8 cellular contexts compared by ENCODE assay signal in the genomic region with DNA sequence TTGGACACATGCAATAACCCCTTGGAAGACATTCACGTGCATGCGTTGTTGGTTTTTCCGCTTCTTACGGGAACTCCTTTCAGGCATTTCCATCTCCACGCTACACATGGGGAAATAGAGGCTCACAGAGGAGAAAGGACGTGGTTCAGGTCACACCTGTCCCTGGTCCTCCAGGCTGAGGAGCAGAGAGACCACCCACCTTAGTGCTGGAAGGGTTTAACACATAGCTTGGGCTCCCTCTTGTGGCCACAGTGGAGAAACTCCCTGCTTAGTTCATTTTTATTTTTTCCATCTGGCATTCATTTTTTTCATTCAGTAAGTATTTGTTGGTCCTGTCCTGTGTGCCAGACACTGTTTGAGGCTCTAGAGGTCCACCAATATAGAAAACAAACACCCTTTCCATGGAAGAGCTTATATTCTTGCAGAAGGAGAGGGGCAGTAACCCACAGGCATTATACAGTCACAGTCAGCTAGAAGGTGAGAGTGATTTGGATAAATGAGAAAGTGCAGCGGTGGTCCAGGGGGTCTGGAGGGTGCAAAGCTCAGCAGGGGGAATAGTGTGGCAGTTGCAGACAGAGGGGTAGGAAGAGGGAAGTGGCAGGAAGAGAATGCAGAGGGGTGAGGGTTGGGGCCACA. TPM values are rescaled to one million over a fixed set of nuclear protein-coding genes. Genes with fewer than 3 reads are reported as not detected.
DNase-seq lines count a peak whose midpoint lies in the region; ATAC-seq and TF ChIP-seq lines count a peak whose summit lies in the region.

No MANE protein-coding gene starts in this region.

- POLR2A ChIA-PET in PC-3 (lab: Charles Lee; ENCODE audit: unreplicated experiment), result no interaction called here

- peaks cover 0 to 14% (median 0%) of the 10 kb centered on the region in 3 donors for H3K27me3 Mint-ChIP-seq in CD14-positive monocyte (ENCODE audit: low read depth in 3 of 3)
- H3K27me3 Mint-ChIP-seq in activated T-helper 1 cell treated with anti-CD3 and anti-CD28 coated beads, Interleukin-12 subunit alpha, Interleukin-12 subunit beta, Interleukin-2, Interleukin-4 antibody, amounts not matched to agents 30 ng/mL and 10 ng/mL and 1 ng/mL, durations not matched to agents 14 hours and 24 hours and 36 hours (ENCODE audit: insufficient read depth), result peaks cover 13% of the 10 kb centered on the region

- H3K27ac ChIP-seq in PC-3 (ENCODE audit: low read length) (no peak overlapping the region), parathyroid adenoma (no peak overlapping the region)

- no peaks in the 10 kb centered on the region for H3K9me3 ChIP-seq in PC-3 (ENCODE audit: low read length)
- no peaks in the 10 kb centered on the region for H3K9me3 ChIP-seq in parathyroid adenoma (ENCODE audit: control insufficient read depth, low read length)

- H3K9ac ChIP-seq in PC-3 (ENCODE audit: low read length) (no peak overlapping the region), parathyroid adenoma (no peak overlapping the region)

- DNase-seq in CD14-positive monocyte (ENCODE audit: low spot score), result no peak
- DNase-seq in HFF-Myc (ENCODE audit: extremely low read depth, low read depth), result peak; percentile 38
- DNase-seq in PC-3, result peak; percentile 69
- DNase-seq in activated T-helper 1 cell treated with anti-CD3 and anti-CD28 coated beads, Interleukin-12 subunit alpha, Interleukin-12 subunit beta, Interleukin-2, Interleukin-4 antibody, amounts not matched to agents 30 ng/mL and 10 ng/mL and 1 ng/mL, durations not matched to agents 14 hours and 24 hours and 36 hours (ENCODE audit: low spot score), result peak; percentile 35
- peak; percentile 30 to 71 for DNase-seq in foreskin fibroblast

- BruUV-seq in PC-3 (replicated peaks; lab: Mats Ljungman, UMichigan), result no TSS peak

- H3K27me3 ChIP-seq in PC-3 (ENCODE audit: low read length), result peaks cover 47% of the 10 kb centered on the region
- peaks cover 4% of the 10 kb centered on the region for H3K27me3 ChIP-seq in parathyroid adenoma (ENCODE audit: control insufficient read depth, insufficient read depth, low read length)

- no peaks in the 10 kb centered on the region for H3K9me2 ChIP-seq in PC-3 (replicated peaks; ENCODE audit: low read length)

- peaks cover 48% of the 10 kb centered on the region for H3K4me1 Mint-ChIP-seq in CD14-positive monocyte
- peaks cover 38% of the 10 kb centered on the region for H3K4me1 Mint-ChIP-seq in activated T-helper 1 cell treated with anti-CD3 and anti-CD28 coated beads, Interleukin-12 subunit alpha, Interleukin-12 subunit beta, Interleukin-2, Interleukin-4 antibody, amounts not matched to agents 30 ng/mL and 10 ng/mL and 1 ng/mL, durations not matched to agents 14 hours and 24 hours and 36 hours (ENCODE audit: low read depth)

- H2AFZ ChIP-seq in PC-3 (ENCODE audit: low read length) (no peak overlapping the region), parathyroid adenoma (no peak overlapping the region)

- H3K4me3 ChIP-seq in HFF-Myc (replicated peaks; ENCODE audit: low read depth, low read length), result no peak overlapping the region
- H3K4me3 ChIP-seq in PC-3 (ENCODE audit: low read length), result no peak overlapping the region
- H3K4me3 ChIP-seq in foreskin fibroblast (ENCODE audit: low read depth in 1 of 2, low read length in 2 of 2), result no peak overlapping the region
- H3K4me3 ChIP-seq in parathyroid adenoma (ENCODE audit: low read depth, low read length), result no peak overlapping the region

- H3F3A ChIP-seq in PC-3 (ENCODE audit: low read length, unreplicated experiment), result no peaks in the 10 kb centered on the region

- H3K4me2 ChIP-seq in PC-3 (ENCODE audit: low read length) (no peak overlapping the region), parathyroid adenoma (ENCODE audit: low read length) (no peak overlapping the region)

- H3K4me1 ChIP-seq in PC-3 (ENCODE audit: insufficient read depth, low read length) (peaks cover 3% of the 10 kb centered on the region; the same call in 1 of the 2 replicates), parathyroid adenoma (no peaks in the 10 kb centered on the region)

- intact Hi-C loops in CD14-positive monocyte (cut with micrococcal nuclease), result loop anchor here in 1 of 2 donors (5.0 to 10.0 kb wide), 2 partner anchors 39 to 66 kb away; no protein-coding TSS in a partner anchor
- intact Hi-C loops in PC-3 (cut with micrococcal nuclease), result no loop called here
- intact Hi-C loops in activated T-helper 1 cell treated with anti-CD3 and anti-CD28 coated beads, Interleukin-12 subunit alpha, Interleukin-12 subunit beta, Interleukin-2, Interleukin-4 antibody, amounts not matched to agents 30 ng/mL and 10 ng/mL and 1 ng/mL, durations not matched to agents 14 hours and 24 hours and 36 hours (cut with micrococcal nuclease), result loop anchor here (1.0 to 5.0 kb wide), 3 partner anchors 36 to 159 kb away; no protein-coding TSS in a partner anchor

- TF ChIP-seq CTCF in CD14-positive monocyte (IDR thresholded peaks at IDR 0.05), result peak; percentile 91
- TF ChIP-seq CTCF in HFF-Myc (IDR thresholded peaks at IDR 0.05; ENCODE audit: low read depth, low read length, missing control alignments), result peak; percentile 71
- peak; percentile 95 for TF ChIP-seq CTCF in PC-3 (conservative IDR thresholded peaks at IDR 0.05; ENCODE audit: low read depth, low read length)
- TF ChIP-seq CTCF in foreskin fibroblast (IDR thresholded peaks at IDR 0.05; ENCODE audit: low read depth, low read length), result peak; percentile 59
- peak; percentile 76 for TF ChIP-seq CTCF in parathyroid adenoma (IDR thresholded peaks at IDR 0.05)

- H3K36me3 Mint-ChIP-seq in CD14-positive monocyte, result no peaks in the 10 kb centered on the region
- no peaks in the 10 kb centered on the region for H3K36me3 Mint-ChIP-seq in activated T-helper 1 cell treated with anti-CD3 and anti-CD28 coated beads, Interleukin-12 subunit alpha, Interleukin-12 subunit beta, Interleukin-2, Interleukin-4 antibody, amounts not matched to agents 30 ng/mL and 10 ng/mL and 1 ng/mL, durations not matched to agents 14 hours and 24 hours and 36 hours (ENCODE audit: low read depth)

- no peak overlapping the region for H3K4me3 Mint-ChIP-seq in CD14-positive monocyte
- peak overlapping the region; percentile 57 for H3K4me3 Mint-ChIP-seq in activated T-helper 1 cell treated with anti-CD3 and anti-CD28 coated beads, Interleukin-12 subunit alpha, Interleukin-12 subunit beta, Interleukin-2, Interleukin-4 antibody, amounts not matched to agents 30 ng/mL and 10 ng/mL and 1 ng/mL, durations not matched to agents 14 hours and 24 hours and 36 hours

- no peaks in the 10 kb centered on the region for H3K36me3 ChIP-seq in PC-3 (ENCODE audit: low read depth, low read length)
- no peaks in the 10 kb centered on the region for H3K36me3 ChIP-seq in parathyroid adenoma (ENCODE audit: control insufficient read depth, insufficient read depth, low read length)

- peak; percentile 52 for ATAC-seq in PC-3
- no peak for ATAC-seq in HG02973 (IDR thresholded peaks at IDR 0.05; ENCODE audit: unreplicated experiment)
- ATAC-seq in GM21576 (IDR thresholded peaks at IDR 0.05; ENCODE audit: unreplicated experiment), result no peak

- CTCF ChIA-PET in PC-3 (lab: Charles Lee), result interaction anchor here (0.6 to 1.0 kb wide), 6 partner anchors 39 to 145 kb away, joined by 3 to 9 read pairs (median 4); no protein-coding TSS in a partner anchor

- H3K9me3 Mint-ChIP-seq in CD14-positive monocyte, result peaks cover 0 to 2% (median 0%) of the 10 kb centered on the region in 7 donors
- H3K9me3 Mint-ChIP-seq in activated T-helper 1 cell treated with anti-CD3 and anti-CD28 coated beads, Interleukin-12 subunit alpha, Interleukin-12 subunit beta, Interleukin-2, Interleukin-4 antibody, amounts not matched to agents 30 ng/mL and 10 ng/mL and 1 ng/mL, durations not matched to agents 14 hours and 24 hours and 36 hours, result no peaks in the 10 kb centered on the region

- H3K27ac Mint-ChIP-seq in CD14-positive monocyte, result peak overlapping the region in 5 of 7 donors; percentile 52 to 81 (median 76)
- H3K27ac Mint-ChIP-seq in activated T-helper 1 cell treated with anti-CD3 and anti-CD28 coated beads, Interleukin-12 subunit alpha, Interleukin-12 subunit beta, Interleukin-2, Interleukin-4 antibody, amounts not matched to agents 30 ng/mL and 10 ng/mL and 1 ng/mL, durations not matched to agents 14 hours and 24 hours and 36 hours, result peak overlapping the region; percentile 31

- H4K20me1 ChIP-seq in PC-3 (ENCODE audit: low read length), result no peaks in the 10 kb centered on the region

- no peaks in the 10 kb centered on the region for H3K79me2 ChIP-seq in PC-3 (ENCODE audit: low read length)
- no peaks in the 10 kb centered on the region for H3K79me2 ChIP-seq in parathyroid adenoma

RNA-seq across cellular contexts. Expression of gene TTYH1, which starts 24.2 kb away (rescaled TPM):
- not detected for polyA plus RNA-seq in CD14-positive monocyte
- total RNA-seq in PC-3 (2014; rRNA removed), result 1.1 and 3.7 TPM in 2 replicates
- 0.49 and 0.59 TPM in 2 replicates for total RNA-seq in activated T-helper 1 cell treated with anti-CD3 and anti-CD28 coated beads, Interleukin-12 subunit alpha, Interleukin-12 subunit beta, Interleukin-2, Interleukin-4 antibody, amounts not matched to agents 30 ng/mL and 10 ng/mL and 1 ng/mL, durations not matched to agents 14 hours and 24 hours and 36 hours

RNA-seq across cellular contexts. Expression of gene LAIR1, which starts 26.3 kb away (rescaled TPM):
- 10 to 100 TPM; 48.0 to 73.8 TPM for polyA plus RNA-seq in CD14-positive monocyte
- total RNA-seq in PC-3 (2014; rRNA removed), result not detected in 2 replicates
- 9.2 and 9.4 TPM in 2 replicates for total RNA-seq in activated T-helper 1 cell treated with anti-CD3 and anti-CD28 coated beads, Interleukin-12 subunit alpha, Interleukin-12 subunit beta, Interleukin-2, Interleukin-4 antibody, amounts not matched to agents 30 ng/mL and 10 ng/mL and 1 ng/mL, durations not matched to agents 14 hours and 24 hours and 36 hours

RNA-seq across cellular contexts. Expression of gene LILRA4, which starts 52.1 kb away (rescaled TPM):
- polyA plus RNA-seq in CD14-positive monocyte, result 1 to 10 TPM; 2.2 to 3.4 TPM
- not detected in 2 replicates for total RNA-seq in PC-3 (2014; rRNA removed)
- not detected in 2 replicates for total RNA-seq in activated T-helper 1 cell treated with anti-CD3 and anti-CD28 coated beads, Interleukin-12 subunit alpha, Interleukin-12 subunit beta, Interleukin-2, Interleukin-4 antibody, amounts not matched to agents 30 ng/mL and 10 ng/mL and 1 ng/mL, durations not matched to agents 14 hours and 24 hours and 36 hours

RNA-seq across cellular contexts. Expression of gene LENG8, which starts 57.9 kb away (rescaled TPM):
- polyA plus RNA-seq in CD14-positive monocyte, result 1 to 10 TPM; 3.6 to 5.8 TPM
- 55.5 and 65.8 TPM in 2 replicates for total RNA-seq in PC-3 (2014; rRNA removed)
- 192 and 193 TPM in 2 replicates for total RNA-seq in activated T-helper 1 cell treated with anti-CD3 and anti-CD28 coated beads, Interleukin-12 subunit alpha, Interleukin-12 subunit beta, Interleukin-2, Interleukin-4 antibody, amounts not matched to agents 30 ng/mL and 10 ng/mL and 1 ng/mL, durations not matched to agents 14 hours and 24 hours and 36 hours

Comparison
In these comparisons a context has a peak if more than half of its experiments do, and no peak if none do; other contexts are left out.
1. RNA of gene LAIR1, which starts 26.3 kb away (total RNA-seq): 9.2 to 9.4 TPM in activated T-helper 1 cell treated with anti-CD3 and anti-CD28 coated beads, Interleukin-12 subunit alpha, Interleukin-12 subunit beta, Interleukin-2, Interleukin-4 antibody, amounts not matched to agents 30 ng/mL and 10 ng/mL and 1 ng/mL, durations not matched to agents 14 hours and 24 hours and 36 hours; not detected in PC-3; every median in the first group is over 10 times any median in the second.
2. Peak in every context shown above with its lines, with median percentiles within 50 percentile points of each other: CTCF ChIP-seq.